ENCODE assay signal across 21 cellular contexts in the genomic region with DNA sequence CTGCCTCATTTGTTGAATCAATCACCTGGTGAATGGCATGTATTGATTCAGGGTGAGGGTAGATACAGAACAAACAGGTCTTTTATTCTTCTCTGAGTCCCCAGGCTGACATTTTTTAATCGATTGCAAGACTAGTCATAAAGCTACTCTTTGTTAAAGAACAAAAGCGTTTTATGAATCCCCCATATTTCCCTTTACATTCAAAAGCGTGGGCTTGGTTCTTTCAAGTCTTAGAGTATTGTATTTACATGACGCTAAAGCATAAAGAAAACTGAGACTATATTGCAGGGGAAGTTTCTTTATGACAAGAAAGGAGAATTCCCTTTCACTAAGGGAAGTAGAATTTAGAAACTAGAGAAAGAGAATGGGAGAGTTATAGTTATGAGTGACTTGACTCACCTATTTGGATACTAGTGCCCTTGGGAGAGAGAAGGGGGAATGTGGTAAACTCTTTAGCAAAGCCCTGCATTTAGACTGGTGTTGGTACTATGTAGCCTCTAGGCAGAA.
DNase-seq lines count a peak whose midpoint lies in the region; ATAC-seq and TF ChIP-seq lines count a peak whose summit lies in the region.
"Had no signal": no experiment of that assay in that cellular context is flagged by ENCODE, and none has a peak within 500 bp of the region (broad histone marks: within the 10 kb centered on the region; RNA-seq: fewer than 3 reads in every experiment).

No MANE protein-coding gene starts in this region.

- DNase-seq in foreskin melanocyte (peak; percentile 59), SKM-1 treated with dmso at 0.1 percent for 144 hours (lab: John Stamatoyannopoulos, UW; ENCODE audit: unreplicated experiment) (no peak), uterus (no peak), HT-29 (ENCODE audit: low spot score) (no peak), ureter (ENCODE audit: low spot score) (no peak)
- DNase-seq: activated naive CD4-positive, alpha-beta T cell treated with anti-CD3 and anti-CD28 coated beads, Interleukin-2, amount 10 ng/mL, durations not matched to agents 7 days and 5 days; GF-D8; mucosa of descending colon; NCI-H1694; NCI-H524 treated with DMSO at 0.1 percent for 48 hours; SJCRH30; stimulated activated CD4-positive, alpha-beta T cell treated with anti-CD3 and anti-CD28 coated beads, Interleukin-4, amount 100 ng/mL, for 4 hours; testis had no signal

- TF ChIP-seq POLR2A in uterus (IDR thresholded peaks at IDR 0.05): no peak

- no peaks in the 10 kb centered on the region for H3K27me3 ChIP-seq in uterus
- H3K27me3 ChIP-seq: gastroesophageal sphincter, SJCRH30, testis had no signal

- no peak overlapping the region for H3K4me3 ChIP-seq in uterus
- H3K4me3 ChIP-seq: gastroesophageal sphincter, HAP-1, mucosa of descending colon, SJCRH30, skin epidermis, testis had no signal

- intact Hi-C loops in uterus (cut with DNase I; ENCODE audit: low total_unique reads): no loop called here

- H3K27ac ChIP-seq in uterus: no peak overlapping the region
- H3K27ac ChIP-seq: epithelial cell of prostate, gastroesophageal sphincter, SJCRH30, skin epidermis, testis had no signal

- H3K4me1 ChIP-seq in uterus: no peaks in the 10 kb centered on the region
- H3K4me1 ChIP-seq: SJCRH30, testis had no signal

- no peaks in the 10 kb centered on the region for H3K36me3 ChIP-seq in uterus
- H3K36me3 ChIP-seq: gastroesophageal sphincter, HAP-1, SJCRH30 had no signal

- peak; percentile 82 for ATAC-seq in GM18868 (IDR thresholded peaks at IDR 0.05; ENCODE audit: unreplicated experiment)
- ATAC-seq in HG02571 (IDR thresholded peaks at IDR 0.05; ENCODE audit: unreplicated experiment): peak; percentile 61
- ATAC-seq in HG03342 (IDR thresholded peaks at IDR 0.05; ENCODE audit: unreplicated experiment): peak; percentile 66
- ATAC-seq: gastroesophageal sphincter, left lobe of liver, mucosa of descending colon had no signal

- no peaks in the 10 kb centered on the region for H3K9me3 ChIP-seq in uterus
- H3K9me3 ChIP-seq: gastroesophageal sphincter, HAP-1, mucosa of descending colon, SJCRH30, testis had no signal

- no peak for TF ChIP-seq CTCF in uterus (IDR thresholded peaks at IDR 0.05)
